ENCODE assay signal across 1 cellular context in genomic region chr6:25447570-25447929, GRCh38.
TF ChIP-seq lines count a peak whose summit lies in the region.

No MANE protein-coding gene starts in this region.

TF ChIP-seq in WTC11, 78 proteins besides CTCF, POLR2A, EP300 and RAD21 (continued from another document):
- no peak for TF ChIP-seq ZNF281 (CRISPR knock-in tag; IDR thresholded peaks at IDR 0.05)
